Comparison of ENCODE assay signal across 8 cellular contexts in genomic region chr5:15003511-15003920, GRCh38.
DNase-seq lines count a peak whose midpoint lies in the region; ATAC-seq, FAIRE-seq and TF ChIP-seq lines count a peak whose summit lies in the region.

No MANE protein-coding gene starts in this region.

- peak; percentile 84 for DNase-seq in GM03348 (ENCODE audit: low spot score)
- peak; percentile 71 for DNase-seq in H54 (ENCODE audit: insufficient read length, low spot score)
- DNase-seq in LNCaP clone FGC (ENCODE audit: low read depth): peak; percentile 76
- DNase-seq in Panc1 (ENCODE audit: low read depth, low spot score): peak; percentile 82
- DNase-seq in activated T-cell treated with anti-CD3 and anti-CD28 coated beads, Interleukin-2, amount 50 U/mL, for 72 hours: peak; percentile 45 to 50
- DNase-seq in fibroblast of peridontal ligament (ENCODE audit: extremely low read depth): peak; percentile 80
- peak; percentile 69 for DNase-seq in neural progenitor cell (ENCODE audit: low spot score)
- no peak for DNase-seq in type B pancreatic cell (ENCODE audit: extremely low spot score, unreplicated experiment)

- ATAC-seq in Panc1: peak; percentile 91
- ATAC-seq in activated T-cell treated with anti-CD3 and anti-CD28 coated beads, Interleukin-2, amount 50 U/mL, for 72 hours (replicated peaks in 1 of 2): peak; percentile 87 to 89

- H3K27ac ChIP-seq in Panc1 (ENCODE audit: low read length) (no peak overlapping the region), neural progenitor cell (no peak overlapping the region)

- H3K27me3 ChIP-seq in Panc1 (ENCODE audit: control insufficient read depth, insufficient read depth, low read length) (peaks cover 8% of the 10 kb centered on the region; the same call in 1 of the 2 replicates), neural progenitor cell (no peaks in the 10 kb centered on the region)

- H3K4me3 ChIP-seq in LNCaP clone FGC (ENCODE audit: low read depth, low read length) (no peak overlapping the region), Panc1 (ENCODE audit: low read depth in 2 of 2, low read length in 2 of 2) (no peak overlapping the region), neural progenitor cell (no peak overlapping the region)

- no peaks in the 10 kb centered on the region for H3F3A ChIP-seq in neural progenitor cell (ENCODE audit: low read depth)

- H4K20me1 ChIP-seq in neural progenitor cell (ENCODE audit: low read depth): no peaks in the 10 kb centered on the region

- CTCF ChIA-PET in Panc1 (lab: Charles Lee): interaction anchor here (0.6 to 1.8 kb wide), 6 partner anchors 15 to 318 kb away, joined by 3 to 16 read pairs (median 3); no protein-coding TSS in a partner anchor

- peaks cover 6% of the 10 kb centered on the region for H3K4me1 ChIP-seq in Panc1 (ENCODE audit: control insufficient read depth, insufficient read depth, low read length)
- H3K4me1 ChIP-seq in neural progenitor cell: no peaks in the 10 kb centered on the region

- no peaks in the 10 kb centered on the region for H3K36me3 ChIP-seq in Panc1 (ENCODE audit: control insufficient read depth, insufficient read depth, low read length)
- H3K36me3 ChIP-seq in neural progenitor cell: no peaks in the 10 kb centered on the region

- H3K79me2 ChIP-seq in neural progenitor cell (ENCODE audit: low read depth): no peaks in the 10 kb centered on the region

- TF ChIP-seq POLR2A in H54 (IDR thresholded peaks at IDR 0.05; ENCODE audit: low read depth, low read length): no peak

- FAIRE-seq in H54 (lab: Jason Lieb, UNC): peak; percentile 88

- BruUV-seq in Panc1 (replicated peaks; lab: Mats Ljungman, UMichigan): no TSS peak

- peaks cover 7% of the 10 kb centered on the region for H3K4me1 Mint-ChIP-seq in activated T-cell treated with anti-CD3 and anti-CD28 coated beads, Interleukin-2, amount 50 U/mL, for 72 hours (ENCODE audit: low read depth)
- H3K4me1 Mint-ChIP-seq in neural progenitor cell (no peaks in the 10 kb centered on the region), type B pancreatic cell (ENCODE audit: unreplicated experiment) (peaks cover 3% of the 10 kb centered on the region)

- H2AFZ ChIP-seq in neural progenitor cell (replicated peaks): no peak overlapping the region

- no peak overlapping the region for H3K9ac ChIP-seq in neural progenitor cell

- H3K36me3 Mint-ChIP-seq in activated T-cell treated with anti-CD3 and anti-CD28 coated beads, Interleukin-2, amount 50 U/mL, for 72 hours (ENCODE audit: insufficient read depth in 2 of 2): peaks cover 2 to 3% of the 10 kb centered on the region in 2 donors
- H3K36me3 Mint-ChIP-seq in neural progenitor cell: no peaks in the 10 kb centered on the region
- H3K36me3 Mint-ChIP-seq in type B pancreatic cell: peaks cover under 1% of the 10 kb centered on the region

- in situ Hi-C loops in Panc1 (cut with HindIII; ENCODE audit: low pct_unique_long_range_greater_than_20kb, low sequenced_read_pairs): no loop called here

- H3K4me2 ChIP-seq in neural progenitor cell: no peak overlapping the region

- no peak overlapping the region for H3K4me3 Mint-ChIP-seq in activated T-cell treated with anti-CD3 and anti-CD28 coated beads, Interleukin-2, amount 50 U/mL, for 72 hours
- H3K4me3 Mint-ChIP-seq in neural progenitor cell (no peak overlapping the region), type B pancreatic cell (no peak overlapping the region)

- intact Hi-C loops in Panc1 (cut with micrococcal nuclease; ENCODE audit: unreplicated experiment): loop anchor here (1.0 to 5.0 kb wide), 2 partner anchors 131 to 276 kb away; partner anchors contain the start of gene ANKH

- TF ChIP-seq CTCF in LNCaP clone FGC (IDR thresholded peaks at IDR 0.05; ENCODE audit: control insufficient read depth, extremely low read depth, insufficient read depth): peak; percentile 84
- TF ChIP-seq CTCF in Panc1 (IDR thresholded peaks at IDR 0.05): peak; percentile 90
- TF ChIP-seq CTCF in neural progenitor cell (IDR thresholded peaks at IDR 0.05): peak; percentile 79
- peak; percentile 91 for TF ChIP-seq CTCF in type B pancreatic cell (conservative IDR thresholded peaks at IDR 0.05)

- H3K9me3 Mint-ChIP-seq in activated T-cell treated with anti-CD3 and anti-CD28 coated beads, Interleukin-2, amount 50 U/mL, for 72 hours: peaks cover 0 to 1% of the 10 kb centered on the region in 2 donors
- peaks cover 5% of the 10 kb centered on the region for H3K9me3 Mint-ChIP-seq in neural progenitor cell
- H3K9me3 Mint-ChIP-seq in type B pancreatic cell: peaks cover 9% of the 10 kb centered on the region

- H3K27ac Mint-ChIP-seq in activated T-cell treated with anti-CD3 and anti-CD28 coated beads, Interleukin-2, amount 50 U/mL, for 72 hours: no peak overlapping the region
- H3K27ac Mint-ChIP-seq in neural progenitor cell (no peak overlapping the region), type B pancreatic cell (no peak overlapping the region)

- POLR2A ChIA-PET in Panc1 (lab: Charles Lee): interaction anchor here (0.5 kb wide), 1 partner anchor 174 kb away, joined by 23 read pairs; no protein-coding TSS in a partner anchor

- H3K9me3 ChIP-seq in Panc1 (ENCODE audit: control insufficient read depth, insufficient read depth, low read depth, low read length) (peaks cover 2% of the 10 kb centered on the region; the same call in 1 of the 2 replicates), neural progenitor cell (ENCODE audit: low read depth) (peaks cover 5% of the 10 kb centered on the region)

- H3K27me3 Mint-ChIP-seq in activated T-cell treated with anti-CD3 and anti-CD28 coated beads, Interleukin-2, amount 50 U/mL, for 72 hours (ENCODE audit: low read depth): peaks cover 22% of the 10 kb centered on the region
- H3K27me3 Mint-ChIP-seq in neural progenitor cell (ENCODE audit: insufficient read depth, low read depth) (peaks cover 2% of the 10 kb centered on the region), type B pancreatic cell (peaks cover 9% of the 10 kb centered on the region)
